In the genomic region with DNA sequence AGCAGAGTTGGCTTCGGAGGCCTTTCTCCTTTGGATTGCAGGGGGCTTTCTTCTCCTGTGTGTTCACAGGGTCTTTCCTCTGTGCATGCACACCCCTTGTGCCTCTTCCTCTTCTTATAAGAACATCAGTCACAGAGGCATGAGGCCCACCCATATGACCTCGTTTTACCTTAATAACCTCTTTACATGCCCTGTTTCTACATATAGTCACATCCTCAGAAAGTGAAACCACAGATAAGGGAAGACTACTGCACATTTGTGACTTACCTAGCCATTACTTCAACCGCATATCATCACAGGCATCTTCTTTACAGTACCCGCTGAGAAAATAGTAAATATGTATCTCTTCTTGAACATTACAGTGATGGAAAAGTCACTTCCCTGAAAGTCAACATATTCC, we compare ENCODE assay signal across 14 cellular contexts.
DNase-seq lines count a peak whose midpoint lies in the region; ATAC-seq lines count a peak whose summit lies in the region.
"Had no signal": no experiment of that assay in that cellular context is flagged by ENCODE, and none has a peak within 500 bp of the region (broad histone marks: within the 10 kb centered on the region; RNA-seq: fewer than 3 reads in every experiment).

No MANE protein-coding gene starts in this region.

- no peaks in the 10 kb centered on the region for H3K27me3 Mint-ChIP-seq in activated T-cell treated with anti-CD3 and anti-CD28 coated beads, Interleukin-2, amount 50 U/mL, for 72 hours (ENCODE audit: low read depth)
- no peaks in the 10 kb centered on the region for H3K27me3 Mint-ChIP-seq in stimulated activated naive B cell treated with anti-CD40 and anti-IgM and Interleukin-4, amounts not matched to agents 10 μg/mL and 1 μg/mL and 100 μg/mL, for 72 hours

- H3K4me3 Mint-ChIP-seq in activated T-cell treated with anti-CD3 and anti-CD28 coated beads, Interleukin-2, amount 50 U/mL, for 72 hours, result no peak overlapping the region
- H3K4me3 Mint-ChIP-seq in stimulated activated naive B cell treated with anti-CD40 and anti-IgM and Interleukin-4, amounts not matched to agents 10 μg/mL and 1 μg/mL and 100 μg/mL, for 72 hours, result no peak overlapping the region
- H3K4me3 Mint-ChIP-seq: neural progenitor cell had no signal

- H3K36me3 Mint-ChIP-seq in activated T-cell treated with anti-CD3 and anti-CD28 coated beads, Interleukin-2, amount 50 U/mL, for 72 hours (ENCODE audit: insufficient read depth in 2 of 2), result no peaks in the 10 kb centered on the region
- no peaks in the 10 kb centered on the region for H3K36me3 Mint-ChIP-seq in stimulated activated naive B cell treated with anti-CD40 and anti-IgM and Interleukin-4, amounts not matched to agents 10 μg/mL and 1 μg/mL and 100 μg/mL, for 72 hours
- H3K36me3 Mint-ChIP-seq: neural progenitor cell had no signal

- peak; percentile 32 to 38 for ATAC-seq in activated T-cell treated with anti-CD3 and anti-CD28 coated beads, Interleukin-2, amount 50 U/mL, for 72 hours (replicated peaks in 1 of 2)
- peak; percentile 53 for ATAC-seq in GM21825 (IDR thresholded peaks at IDR 0.05; ENCODE audit: unreplicated experiment)
- ATAC-seq in stimulated activated naive B cell treated with anti-CD40 and anti-IgM and Interleukin-4, amounts not matched to agents 10 μg/mL and 1 μg/mL and 100 μg/mL, for 72 hours (replicated peaks), result peak in 1 of 2 donors; percentile 41
- ATAC-seq: left lung had no signal

- no peak for DNase-seq in activated T-cell treated with anti-CD3 and anti-CD28 coated beads, Interleukin-2, amount 50 U/mL, for 72 hours
- DNase-seq in activated T-cell treated with anti-CD3 and anti-CD28 coated beads for 4 hours (no peak), RPMI8226 (no peak), GOT3 (lab: John Stamatoyannopoulos, UW) (no peak)
- peak; percentile 32 for DNase-seq in Jurkat, Clone E6-1 (ENCODE audit: low read depth, low spot score)
- no peak for DNase-seq in stimulated activated naive B cell treated with anti-CD40 and anti-IgM and Interleukin-4, amounts not matched to agents 10 μg/mL and 1 μg/mL and 100 μg/mL, for 72 hours
- no peak for DNase-seq in stimulated activated CD4-positive, alpha-beta T cell treated with anti-CD3 and anti-CD28 coated beads, Interleukin-4, amount 100 ng/mL, for 24 hours
- DNase-seq: activated CD4-positive, alpha-beta T cell treated with anti-CD3 and anti-CD28 coated beads, Interleukin-2, amount 50 U/mL, for 48 hours; left lung; NCI-H1436 treated with DMSO at 0.1 percent for 48 hours; NK-92 treated with Interleukin-12 subunit alpha and Interleukin-12 subunit beta, amount 100 ng/mL, for 24 hours; small intestine had no signal

- no peak overlapping the region for H3K27ac Mint-ChIP-seq in activated T-cell treated with anti-CD3 and anti-CD28 coated beads, Interleukin-2, amount 50 U/mL, for 72 hours
- H3K27ac Mint-ChIP-seq in stimulated activated naive B cell treated with anti-CD40 and anti-IgM and Interleukin-4, amounts not matched to agents 10 μg/mL and 1 μg/mL and 100 μg/mL, for 72 hours, result peak overlapping the region; percentile 20
- H3K27ac Mint-ChIP-seq: neural progenitor cell had no signal

- H3K4me3 ChIP-seq in Jurkat, Clone E6-1 (ENCODE audit: low read length), result no peak overlapping the region
- H3K4me3 ChIP-seq: left lung, neural progenitor cell had no signal

- H3K4me1 Mint-ChIP-seq in activated T-cell treated with anti-CD3 and anti-CD28 coated beads, Interleukin-2, amount 50 U/mL, for 72 hours (ENCODE audit: low read depth), result peaks cover 8% of the 10 kb centered on the region
- peaks cover 24 to 47% of the 10 kb centered on the region in 2 donors for H3K4me1 Mint-ChIP-seq in stimulated activated naive B cell treated with anti-CD40 and anti-IgM and Interleukin-4, amounts not matched to agents 10 μg/mL and 1 μg/mL and 100 μg/mL, for 72 hours
- H3K4me1 Mint-ChIP-seq: neural progenitor cell had no signal

- peaks cover 2 to 5% of the 10 kb centered on the region in 2 donors for H3K9me3 Mint-ChIP-seq in activated T-cell treated with anti-CD3 and anti-CD28 coated beads, Interleukin-2, amount 50 U/mL, for 72 hours
- H3K9me3 Mint-ChIP-seq in stimulated activated naive B cell treated with anti-CD40 and anti-IgM and Interleukin-4, amounts not matched to agents 10 μg/mL and 1 μg/mL and 100 μg/mL, for 72 hours, result peaks cover 0 to 4% of the 10 kb centered on the region in 2 donors
- H3K9me3 Mint-ChIP-seq: neural progenitor cell had no signal
